Comparison of ENCODE assay signal across 20 cellular contexts in genomic region chr5:55915783-55916182, GRCh38.
DNase-seq lines count a peak whose midpoint lies in the region; ATAC-seq and TF ChIP-seq lines count a peak whose summit lies in the region.
"Had no signal": no experiment of that assay in that cellular context is flagged by ENCODE, and none has a peak within 500 bp of the region (broad histone marks: within the 10 kb centered on the region; RNA-seq: fewer than 3 reads in every experiment).

No MANE protein-coding gene starts in this region.

- TF ChIP-seq CTCF in BE2C (IDR thresholded peaks at IDR 0.05; ENCODE audit: low read depth, low read length) (no peak), chondrocyte (IDR thresholded peaks at IDR 0.05) (no peak), esophagus muscularis mucosa (IDR thresholded peaks at IDR 0.05) (no peak), left ventricle myocardium inferior (IDR thresholded peaks at IDR 0.05; ENCODE audit: borderline replicate concordance) (no peak)

- H3K4me3 ChIP-seq in BE2C (ENCODE audit: low read depth, low read length) (no peak overlapping the region), esophagus muscularis mucosa (no peak overlapping the region), left ventricle myocardium inferior (no peak overlapping the region)
- H3K4me3 ChIP-seq: BLaER1 treated with 17β-estradiol and CSF1 and Interleukin-3, amounts not matched to agents 10 nM and 100 nM; GM23248 had no signal

- H3K4me1 Mint-ChIP-seq in chondrocyte (ENCODE audit: low read depth): peaks cover 26% of the 10 kb centered on the region
- peaks cover 11% of the 10 kb centered on the region for H3K4me1 Mint-ChIP-seq in stimulated activated effector memory CD8-positive, alpha-beta T cell treated with anti-CD3 and anti-CD28 coated beads, Interleukin-12 subunit alpha, Interleukin-12 subunit beta, amount 100 ng/mL, for 72 hours

- no peaks in the 10 kb centered on the region for H3K27me3 Mint-ChIP-seq in chondrocyte (ENCODE audit: low read depth)
- H3K27me3 Mint-ChIP-seq: CD4-positive, alpha-beta T cell had no signal

- H3K27ac ChIP-seq in esophagus muscularis mucosa (replicated peaks in 1 of 4): no peak overlapping the region
- no peak overlapping the region for H3K27ac ChIP-seq in left ventricle myocardium inferior (replicated peaks)
- H3K27ac ChIP-seq: 22Rv1; BLaER1 treated with 17β-estradiol and CSF1 and Interleukin-3, amounts not matched to agents 10 nM and 100 nM; GM23248 had no signal

- H3K27ac Mint-ChIP-seq in chondrocyte (ENCODE audit: unreplicated experiment): peak overlapping the region; percentile 51
- no peak overlapping the region for H3K27ac Mint-ChIP-seq in stimulated activated effector memory CD8-positive, alpha-beta T cell treated with anti-CD3 and anti-CD28 coated beads, Interleukin-12 subunit alpha, Interleukin-12 subunit beta, amount 100 ng/mL, for 72 hours
- H3K27ac Mint-ChIP-seq: B cell; CD4-positive, alpha-beta T cell; CD8-positive, alpha-beta memory T cell had no signal

- H3K9me3 ChIP-seq in BE2C: no peaks in the 10 kb centered on the region
- no peaks in the 10 kb centered on the region for H3K9me3 ChIP-seq in esophagus muscularis mucosa
- no peaks in the 10 kb centered on the region for H3K9me3 ChIP-seq in left ventricle myocardium inferior (replicated peaks)
- H3K9me3 ChIP-seq: BLaER1 treated with 17β-estradiol and CSF1 and Interleukin-3, amounts not matched to agents 10 nM and 100 nM had no signal

- intact Hi-C loops in esophagus muscularis mucosa (cut with DNase I) (no loop called here), left ventricle myocardium inferior (cut with micrococcal nuclease) (no loop called here)

- no peak for TF ChIP-seq POLR2A in esophagus muscularis mucosa (IDR thresholded peaks at IDR 0.05; ENCODE audit: low read depth)

- peak; percentile 39 for DNase-seq in BE2C
- DNase-seq in chondrocyte (ENCODE audit: low spot score): no peak
- DNase-seq in esophagus muscularis mucosa (ENCODE audit: extremely low spot score): peak; percentile 55
- DNase-seq in myocyte (ENCODE audit: low read depth): peak; percentile 79
- no peak for DNase-seq in left ventricle myocardium inferior
- no peak for DNase-seq in stimulated activated effector memory CD8-positive, alpha-beta T cell treated with anti-CD3 and anti-CD28 coated beads, Interleukin-12 subunit alpha, Interleukin-12 subunit beta, amount 100 ng/mL, for 72 hours (ENCODE audit: low spot score in 2 of 2)
- no peak for DNase-seq in SKM-1 (lab: John Stamatoyannopoulos, UW; ENCODE audit: unreplicated experiment)
- no peak for DNase-seq in stimulated activated CD4-positive, alpha-beta T cell treated with anti-CD3 and anti-CD28 coated beads, Interleukin-15, amount 100 ng/mL, for 24 hours
- DNase-seq: CD4-positive, alpha-beta T cell; CD8-positive, alpha-beta memory T cell; DMS53; DMS79 treated with DMSO at 0.1 percent for 48 hours; GF-D8; GM23248; H7; HCEC 1CT had no signal

- no peaks in the 10 kb centered on the region for H3K9me3 Mint-ChIP-seq in chondrocyte (ENCODE audit: low read depth)
- H3K9me3 Mint-ChIP-seq in stimulated activated effector memory CD8-positive, alpha-beta T cell treated with anti-CD3 and anti-CD28 coated beads, Interleukin-12 subunit alpha, Interleukin-12 subunit beta, amount 100 ng/mL, for 72 hours: no peaks in the 10 kb centered on the region
- H3K9me3 Mint-ChIP-seq: CD14-positive monocyte; CD4-positive, alpha-beta T cell; CD8-positive, alpha-beta memory T cell had no signal

- H3K36me3 ChIP-seq in BE2C: no peaks in the 10 kb centered on the region
- H3K36me3 ChIP-seq in esophagus muscularis mucosa: no peaks in the 10 kb centered on the region
- no peaks in the 10 kb centered on the region for H3K36me3 ChIP-seq in left ventricle myocardium inferior
- H3K36me3 ChIP-seq: BLaER1 treated with 17β-estradiol and CSF1 and Interleukin-3, amounts not matched to agents 10 nM and 100 nM had no signal

- H3K27me3 ChIP-seq in BE2C (no peaks in the 10 kb centered on the region), esophagus muscularis mucosa (no peaks in the 10 kb centered on the region), left ventricle myocardium inferior (ENCODE audit: low read depth) (no peaks in the 10 kb centered on the region)
- H3K27me3 ChIP-seq: BLaER1 treated with 17β-estradiol and CSF1 and Interleukin-3, amounts not matched to agents 10 nM and 100 nM had no signal

- H3K4me1 ChIP-seq in BE2C: no peaks in the 10 kb centered on the region; the same call in 1 of the 2 replicates
- H3K4me1 ChIP-seq in esophagus muscularis mucosa: no peaks in the 10 kb centered on the region
- no peaks in the 10 kb centered on the region for H3K4me1 ChIP-seq in left ventricle myocardium inferior

- H3K36me3 Mint-ChIP-seq in chondrocyte (ENCODE audit: low read depth): no peaks in the 10 kb centered on the region
- no peaks in the 10 kb centered on the region for H3K36me3 Mint-ChIP-seq in stimulated activated effector memory CD8-positive, alpha-beta T cell treated with anti-CD3 and anti-CD28 coated beads, Interleukin-12 subunit alpha, Interleukin-12 subunit beta, amount 100 ng/mL, for 72 hours
- H3K36me3 Mint-ChIP-seq: CD8-positive, alpha-beta memory T cell had no signal

- ATAC-seq in stimulated activated effector memory CD8-positive, alpha-beta T cell treated with anti-CD3 and anti-CD28 coated beads, Interleukin-12 subunit alpha, Interleukin-12 subunit beta, amount 100 ng/mL, for 72 hours: no peak

- no peak for TF ChIP-seq EP300 in esophagus muscularis mucosa (IDR thresholded peaks at IDR 0.05)

- no peak overlapping the region for H3K4me3 Mint-ChIP-seq in chondrocyte (ENCODE audit: unreplicated experiment)
- H3K4me3 Mint-ChIP-seq in stimulated activated effector memory CD8-positive, alpha-beta T cell treated with anti-CD3 and anti-CD28 coated beads, Interleukin-12 subunit alpha, Interleukin-12 subunit beta, amount 100 ng/mL, for 72 hours: no peak overlapping the region
- H3K4me3 Mint-ChIP-seq: B cell; CD14-positive monocyte; CD4-positive, alpha-beta T cell; CD8-positive, alpha-beta memory T cell had no signal

- WGBS in esophagus muscularis mucosa: 88% methylated on average over 3 of the region's 3 CpGs

Comparison
In these comparisons a context has a peak if more than half of its experiments do, and no peak if none do; other contexts are left out.
1. DNase-seq: peak in BE2C (single experiment), esophagus muscularis mucosa (single experiment) and myocyte (single experiment); none in chondrocyte (single experiment), left ventricle myocardium inferior (single experiment), stimulated activated effector memory CD8-positive, alpha-beta T cell treated with anti-CD3 and anti-CD28 coated beads, Interleukin-12 subunit alpha, Interleukin-12 subunit beta, amount 100 ng/mL, for 72 hours (0 of 2), SKM-1 (single experiment) and stimulated activated CD4-positive, alpha-beta T cell treated with anti-CD3 and anti-CD28 coated beads, Interleukin-15, amount 100 ng/mL, for 24 hours (single experiment).